26 cellular contexts compared by ENCODE assay signal in genomic region chr2:96810783-96811192, GRCh38. TPM values are rescaled to one million over a fixed set of nuclear protein-coding genes. Genes with fewer than 3 reads are reported as not detected.
A peak's percentile ranks its signal among the peaks of the same experiment; 100 is the strongest.
DNase-seq lines count a peak whose midpoint lies in the region; ATAC-seq, FAIRE-seq and TF ChIP-seq lines count a peak whose summit lies in the region.
"Had no signal": no experiment of that assay in that cellular context is flagged by ENCODE, and none has a peak within 500 bp of the region (broad histone marks: within the 10 kb centered on the region; RNA-seq: fewer than 3 reads in every experiment).

No MANE protein-coding gene starts in this region.

- WGBS in HepG2 (ENCODE audit: low lambda C conversion rate) = 5% methylated on average over 5 of the region's 5 CpGs

- no peak for TF ChIP-seq POLR2A in HepG2 (IDR thresholded peaks at IDR 0.05; ENCODE audit: insufficient read depth in 1 of 2, low read depth in 2 of 2, low read length in 2 of 2)

- in situ Hi-C loops in HepG2 (cut with HindIII; ENCODE audit: extremely low pct_ligation_motif_present, low pct_unique_long_range_greater_than_20kb) = no loop called here

- TF ChIP-seq EP300 in HepG2 (IDR thresholded peaks at IDR 0.05; ENCODE audit: low read depth in 2 of 2, low read length in 2 of 2) = peak in 1 of 2 experiments; percentile 29; a peak in 1 of 4 replicates
- no peak for TF ChIP-seq EP300 in HepG2 (CRISPR knock-in tag; IDR thresholded peaks at IDR 0.05; ENCODE audit: borderline replicate concordance)

- peaks cover 14% of the 10 kb centered on the region for H3K36me3 Mint-ChIP-seq in CD4-positive, CD25-positive, alpha-beta regulatory T cell
- H3K36me3 Mint-ChIP-seq in T-helper 17 cell (ENCODE audit: low read depth) = no peaks in the 10 kb centered on the region
- H3K36me3 Mint-ChIP-seq in MCF 10A (ENCODE audit: insufficient read depth, unreplicated experiment) = peaks cover 5% of the 10 kb centered on the region
- H3K36me3 Mint-ChIP-seq: activated naive CD4-positive, alpha-beta T cell treated with anti-CD3 and anti-CD28 coated beads, Interleukin-2, amount 50 U/mL, for 24 hours had no signal

- peaks cover 23 to 61% (median 36%) of the 10 kb centered on the region in 4 donors for H3K4me1 Mint-ChIP-seq in CD4-positive, CD25-positive, alpha-beta regulatory T cell
- peaks cover 34% of the 10 kb centered on the region for H3K4me1 Mint-ChIP-seq in T-helper 17 cell
- no peaks in the 10 kb centered on the region for H3K4me1 Mint-ChIP-seq in MCF 10A (ENCODE audit: insufficient read depth, unreplicated experiment)

- peak overlapping the region; percentile 35 to 69 (median 51) for H3K27ac Mint-ChIP-seq in CD4-positive, CD25-positive, alpha-beta regulatory T cell
- peak overlapping the region; percentile 37 for H3K27ac Mint-ChIP-seq in T-helper 17 cell
- no peak overlapping the region for H3K27ac Mint-ChIP-seq in MCF 10A (ENCODE audit: low read depth, unreplicated experiment)
- H3K27ac Mint-ChIP-seq: activated naive CD4-positive, alpha-beta T cell treated with anti-CD3 and anti-CD28 coated beads, Interleukin-2, amount 50 U/mL, for 24 hours; activated T-helper 17 cell treated with anti-CD3 and anti-CD28 coated beads, Interleukin-2, amount 50 U/mL, for 72 hours had no signal

- H3K36me3 ChIP-seq in CD4-positive, CD25-positive, alpha-beta regulatory T cell (ENCODE audit: control insufficient read depth, insufficient read depth, low read length) = no peaks in the 10 kb centered on the region
- H3K36me3 ChIP-seq in HepG2 (replicated peaks in 1 of 2; ENCODE audit: control insufficient read depth in 1 of 2, insufficient read depth in 2 of 2, low read length in 2 of 2) = no peaks in the 10 kb centered on the region

- no peak overlapping the region for H3K4me3 Mint-ChIP-seq in CD4-positive, CD25-positive, alpha-beta regulatory T cell
- H3K4me3 Mint-ChIP-seq in T-helper 17 cell (no peak overlapping the region), MCF 10A (ENCODE audit: unreplicated experiment) (no peak overlapping the region)
- H3K4me3 Mint-ChIP-seq: activated CD4-positive, alpha-beta memory T cell treated with anti-CD3 and anti-CD28 coated beads for 36 hours; activated naive CD4-positive, alpha-beta T cell treated with anti-CD3 and anti-CD28 coated beads, Interleukin-2, amount 50 U/mL, for 24 hours; activated T-helper 17 cell treated with anti-CD3 and anti-CD28 coated beads, Interleukin-2, amount 50 U/mL, for 72 hours had no signal

- TF ChIP-seq RAD21 in HepG2 (CRISPR knock-in tag; IDR thresholded peaks at IDR 0.05) = 0 out of 2 replicates have a peak, but pooled peaks have one; percentile 26

- no peak overlapping the region for H2AFZ ChIP-seq in HepG2 (ENCODE audit: low read length)

- no peaks in the 10 kb centered on the region for H4K20me1 ChIP-seq in HepG2 (ENCODE audit: insufficient read depth, low read length)
- H4K20me1 ChIP-seq: BLaER1 had no signal

- H3K9me3 ChIP-seq in CD4-positive, CD25-positive, alpha-beta regulatory T cell (ENCODE audit: control insufficient read depth in 2 of 2, low read length in 2 of 2) = no peaks in the 10 kb centered on the region
- H3K9me3 ChIP-seq in T-helper 17 cell (ENCODE audit: control insufficient read depth, low read length, poor library complexity, severe bottlenecking) (no peaks in the 10 kb centered on the region), HepG2 (ENCODE audit: low read length) (no peaks in the 10 kb centered on the region)
- H3K9me3 ChIP-seq: BLaER1, testis, vagina had no signal

- H3K4me3 ChIP-seq in CD4-positive, CD25-positive, alpha-beta regulatory T cell (ENCODE audit: low read depth, low read length) = no peak overlapping the region
- peak overlapping the region in 1 of 3 experiments; percentile 21; a peak in 3 of 6 replicates for H3K4me3 ChIP-seq in HepG2 (replicated peaks in 1 of 3; ENCODE audit: insufficient read depth in 1 of 3, low read depth in 2 of 3, low read length in 3 of 3)
- H3K4me3 ChIP-seq: BLaER1, K562, smooth muscle cell, testis, vagina had no signal

- no peak overlapping the region for H3K27ac ChIP-seq in CD4-positive, CD25-positive, alpha-beta regulatory T cell (ENCODE audit: insufficient read depth, low read length, poor library complexity, severe bottlenecking)
- peak overlapping the region; percentile 69 for H3K27ac ChIP-seq in HepG2 (ENCODE audit: extremely low read length, insufficient read depth, low read length)
- H3K27ac ChIP-seq: BLaER1, testis, vagina had no signal

- POLR2A ChIA-PET in HepG2 (lab: Yijun Ruan, JAX) (interaction anchor here (1.0 to 2.3 kb wide), 7 partner anchors 8 to 89 kb away, joined by 3 to 17 read pairs (median 5); partner anchors contain the start of genes ANKRD39 and CNNM4), MCF 10A (lab: Yijun Ruan, JAX) (no interaction called here)

- no TSS peak for BruUV-seq in HepG2 (replicated peaks; lab: Mats Ljungman, UMichigan)
- BruUV-seq in MCF 10A (replicated peaks; lab: Mats Ljungman, UMichigan) = no TSS peak

- intact Hi-C loops in HepG2 (cut with micrococcal nuclease; ENCODE audit: unreplicated experiment) = no loop called here
- intact Hi-C loops in MCF 10A (cut with micrococcal nuclease) = no loop called here

- no peaks in the 10 kb centered on the region for H3K9me3 Mint-ChIP-seq in CD4-positive, CD25-positive, alpha-beta regulatory T cell
- no peaks in the 10 kb centered on the region for H3K9me3 Mint-ChIP-seq in MCF 10A (ENCODE audit: unreplicated experiment)
- H3K9me3 Mint-ChIP-seq: activated CD4-positive, alpha-beta memory T cell treated with anti-CD3 and anti-CD28 coated beads for 36 hours; activated naive CD4-positive, alpha-beta T cell treated with anti-CD3 and anti-CD28 coated beads, Interleukin-2, amount 50 U/mL, for 24 hours; activated T-helper 17 cell treated with anti-CD3 and anti-CD28 coated beads, Interleukin-2, amount 50 U/mL, for 72 hours had no signal

- peak overlapping the region; percentile 50 for H3K9ac ChIP-seq in HepG2 (ENCODE audit: insufficient read depth, low read depth, low read length)
- H3K9ac ChIP-seq: BLaER1 had no signal

- peaks cover 7% of the 10 kb centered on the region for H3K79me2 ChIP-seq in HepG2 (ENCODE audit: insufficient read depth, low read length)

- CTCF ChIA-PET in HepG2 (lab: Yijun Ruan, JAX; ENCODE audit: low intra/inter-chr PET ratio, low total read pairs) (no interaction called here), MCF 10A (lab: Yijun Ruan, JAX) (interaction anchor here (3.1 kb wide), 1 partner anchor 10 kb away, joined by 16 read pairs; no protein-coding TSS in a partner anchor)

- peak; percentile 90 for FAIRE-seq in HepG2 (lab: Jason Lieb, UNC)
- FAIRE-seq: endometrium, GM12891, H1 had no signal

- no peaks in the 10 kb centered on the region for H3K27me3 ChIP-seq in CD4-positive, CD25-positive, alpha-beta regulatory T cell (ENCODE audit: control insufficient read depth, insufficient read depth, low read length)
- H3K27me3 ChIP-seq in HepG2 (ENCODE audit: control insufficient read depth in 1 of 2, insufficient read depth in 2 of 2, low read length in 2 of 2) = no peaks in the 10 kb centered on the region; a peak in 1 of 5 replicates
- H3K27me3 ChIP-seq: BLaER1, testis, vagina had no signal

- TF ChIP-seq CTCF in HepG2 (CRISPR knock-in tag; IDR thresholded peaks at IDR 0.05) (peak; percentile 34; the same call in 1 of the 2 replicates), MCF 10A (IDR thresholded peaks at IDR 0.05; ENCODE audit: unreplicated experiment) (no peak)

- H3K4me2 ChIP-seq in HepG2 (ENCODE audit: low read depth, low read length) = peak overlapping the region; percentile 70
- H3K4me2 ChIP-seq: BLaER1, smooth muscle cell had no signal

- DNase-seq in CD4-positive, CD25-positive, alpha-beta regulatory T cell = no peak
- DNase-seq in T-helper 17 cell (no peak), HepG2 (ENCODE audit: low spot score) (peak; percentile 77), MCF 10A (ENCODE audit: unreplicated experiment) (no peak), NCI-H2081 (lab: John Stamatoyannopoulos, UW) (no peak)
- DNase-seq: ACHN; activated CD4-positive, alpha-beta memory T cell treated with anti-CD3 and anti-CD28 coated beads for 36 hours; activated CD4-positive, CD25-positive, alpha-beta regulatory T cell; activated CD8-positive, alpha-beta memory T cell treated with anti-CD3 and anti-CD28 coated beads, Interleukin-2, amount 50 U/mL, for 48 hours; Calu3; DND-41; kidney glomerular epithelial cell; NCI-H1417 treated with DMSO at 0.1 percent for 48 hours; NCI-H446; stimulated activated CD4-positive, alpha-beta T cell treated with anti-CD3 and anti-CD28 coated beads, Interleukin-2, amount 100 ng/mL, for 24 hours; testis had no signal

- H3K4me1 ChIP-seq in CD4-positive, CD25-positive, alpha-beta regulatory T cell (ENCODE audit: control insufficient read depth, insufficient read depth, low read length, poor library complexity, severe bottlenecking) = peaks cover 29% of the 10 kb centered on the region
- H3K4me1 ChIP-seq in HepG2 (ENCODE audit: insufficient read depth, low read length) = peaks cover 79% of the 10 kb centered on the region

- no peak for ATAC-seq in CD4-positive, CD25-positive, alpha-beta regulatory T cell (ENCODE audit: low read depth in 2 of 2)
- no peak for ATAC-seq in T-helper 17 cell
- peak; percentile 93 for ATAC-seq in HepG2
- no peak for ATAC-seq in HG03045 (IDR thresholded peaks at IDR 0.05; ENCODE audit: unreplicated experiment)
- ATAC-seq: activated T-helper 17 cell treated with anti-CD3 and anti-CD28 coated beads, Interleukin-2, amount 50 U/mL, for 72 hours had no signal

- H3K27me3 Mint-ChIP-seq in CD4-positive, CD25-positive, alpha-beta regulatory T cell = no peaks in the 10 kb centered on the region
- H3K27me3 Mint-ChIP-seq in T-helper 17 cell (no peaks in the 10 kb centered on the region), MCF 10A (ENCODE audit: insufficient read depth, unreplicated experiment) (no peaks in the 10 kb centered on the region)
- H3K27me3 Mint-ChIP-seq: activated CD4-positive, alpha-beta memory T cell treated with anti-CD3 and anti-CD28 coated beads for 36 hours; activated naive CD4-positive, alpha-beta T cell treated with anti-CD3 and anti-CD28 coated beads, Interleukin-2, amount 50 U/mL, for 24 hours; activated T-helper 17 cell treated with anti-CD3 and anti-CD28 coated beads, Interleukin-2, amount 50 U/mL, for 72 hours had no signal

RNA-seq across cellular contexts. Expression of gene CNNM3, which starts 5.3 kb away (rescaled TPM):
- total RNA-seq in CD4-positive, CD25-positive, alpha-beta regulatory T cell = 33.1 TPM
- 10 to 100 TPM in 2 of 4 donors, 1 to 10 TPM in 2; 4.9 to 14.0 (median 7.9) TPM for polyA plus RNA-seq in CD4-positive, CD25-positive, alpha-beta regulatory T cell
- 10 to 100 TPM; 30.8 to 39.5 TPM for total RNA-seq in T-helper 17 cell
- total RNA-seq in HepG2 (2016; rRNA removed; fragmentation: Illumina TruSeq; extraction: Trizol) = 8.4 and 21.2 TPM in 2 replicates
- total RNA-seq in HepG2 (2016; cell fraction: cytosol; rRNA removed; fragmentation: Illumina TruSeq; extraction: Trizol; ENCODE audit: low read depth) = 5.5 and 5.9 TPM in 2 replicates
- 6.5 and 21.5 TPM in 2 replicates for total RNA-seq in HepG2 (2016; cell fraction: insoluble cytoplasmic fraction; rRNA removed; fragmentation: Illumina TruSeq; extraction: Trizol)
- 8.5 and 9.2 TPM in 2 replicates for total RNA-seq in HepG2 (2016; cell fraction: membrane; rRNA removed; fragmentation: Illumina TruSeq; extraction: Trizol)
- 22.7 and 27.7 TPM in 2 replicates for total RNA-seq in HepG2 (2016; cell fraction: nucleus; rRNA removed; fragmentation: Illumina TruSeq; extraction: Trizol)
- polyA plus RNA-seq in HepG2 (2011; rRNA removed) = 27.9 and 43.4 TPM in 2 replicates
- polyA plus RNA-seq in HepG2 (2011; cell fraction: cytosol; rRNA removed) = 24.2 and 26.5 TPM in 2 replicates
- polyA plus RNA-seq in HepG2 (2011; cell fraction: nucleus; rRNA removed) = 68.4 and 71.2 TPM in 2 replicates
- 35.8 and 38.5 TPM in 2 replicates for polyA plus RNA-seq in HepG2 (2012)
- 4.3 and 4.5 TPM in 2 replicates for polyA plus RNA-seq in HepG2 (2016; cell fraction: cytosol; fragmentation: Illumina TruSeq; extraction: Trizol; ENCODE audit: low read depth)
- polyA plus RNA-seq in HepG2 (2016; cell fraction: insoluble cytoplasmic fraction; fragmentation: Illumina TruSeq; extraction: Trizol; ENCODE audit: low read depth) = 11.7 and 14.4 TPM in 2 replicates
- polyA plus RNA-seq in HepG2 (2016; cell fraction: membrane; fragmentation: Illumina TruSeq; extraction: Trizol; ENCODE audit: low read depth) = 10.0 and 11.0 TPM in 2 replicates
- 48.6 and 52.0 TPM in 2 replicates for polyA plus RNA-seq in HepG2 (2016; cell fraction: nucleus; fragmentation: Illumina TruSeq; extraction: Trizol; ENCODE audit: insufficient read depth, low read depth)
- polyA minus RNA-seq in HepG2 (2011; rRNA and poly(A)+ RNA removed; ENCODE audit: low replicate concordance) = 49.9 and 152 TPM in 2 replicates
- 50.4 and 69.9 TPM in 2 replicates for polyA minus RNA-seq in HepG2 (2011; cell fraction: cytosol; rRNA and poly(A)+ RNA removed)
- 56.1 and 70.2 TPM in 2 replicates for polyA minus RNA-seq in HepG2 (2011; cell fraction: nucleus; rRNA and poly(A)+ RNA removed)
- 9.1 and 9.9 TPM in 2 replicates for total RNA-seq in MCF 10A (2022)

RNA-seq across cellular contexts. Expression of gene ANKRD23, which starts 33.0 kb away (rescaled TPM):
- 16.4 TPM for total RNA-seq in CD4-positive, CD25-positive, alpha-beta regulatory T cell
- polyA plus RNA-seq in CD4-positive, CD25-positive, alpha-beta regulatory T cell = 1 to 10 TPM in 1 of 4 donors, under 1 TPM in 3; 0.68 to 1.1 (median 0.90) TPM
- total RNA-seq in T-helper 17 cell (10 to 100 TPM in 1 of 2 donors, 1 to 10 TPM in 1; 7.6 to 11.2 TPM), HepG2 (2016; rRNA removed; fragmentation: Illumina TruSeq; extraction: Trizol) (0.35 and 1.5 TPM in 2 replicates), MCF 10A (2022) (3.4 and 7.6 TPM in 2 replicates)
- total RNA-seq in HepG2 (2016; cell fraction: cytosol; rRNA removed; fragmentation: Illumina TruSeq; extraction: Trizol; ENCODE audit: low read depth) = 0.35 and 0.51 TPM in 2 replicates
- 0.61 and 2.2 TPM in 2 replicates for total RNA-seq in HepG2 (2016; cell fraction: insoluble cytoplasmic fraction; rRNA removed; fragmentation: Illumina TruSeq; extraction: Trizol)
- 0.77 and 0.90 TPM in 2 replicates for total RNA-seq in HepG2 (2016; cell fraction: membrane; rRNA removed; fragmentation: Illumina TruSeq; extraction: Trizol)
- total RNA-seq in HepG2 (2016; cell fraction: nucleus; rRNA removed; fragmentation: Illumina TruSeq; extraction: Trizol) = 2.3 and 2.8 TPM in 2 replicates
- 1.6 and 2.7 TPM in 2 replicates for polyA plus RNA-seq in HepG2 (2011; rRNA removed)
- polyA plus RNA-seq in HepG2 (2011; cell fraction: cytosol; rRNA removed) = 0.71 and 0.90 TPM in 2 replicates
- 17.9 and 22.1 TPM in 2 replicates for polyA plus RNA-seq in HepG2 (2011; cell fraction: nucleus; rRNA removed)
- polyA plus RNA-seq in HepG2 (2012) = 0.72 and 2.1 TPM in 2 replicates
- polyA plus RNA-seq in HepG2 (2016; cell fraction: cytosol; fragmentation: Illumina TruSeq; extraction: Trizol; ENCODE audit: low read depth) = 0.47 and 0.50 TPM in 2 replicates
- polyA plus RNA-seq in HepG2 (2016; cell fraction: insoluble cytoplasmic fraction; fragmentation: Illumina TruSeq; extraction: Trizol; ENCODE audit: low read depth) = 0.32 and 0.50 TPM in 2 replicates
- 0.47 and 0.74 TPM in 2 replicates for polyA plus RNA-seq in HepG2 (2016; cell fraction: membrane; fragmentation: Illumina TruSeq; extraction: Trizol; ENCODE audit: low read depth)
- 9.2 and 10.4 TPM in 2 replicates for polyA plus RNA-seq in HepG2 (2016; cell fraction: nucleus; fragmentation: Illumina TruSeq; extraction: Trizol; ENCODE audit: insufficient read depth, low read depth)
- polyA minus RNA-seq in HepG2 (2011; rRNA and poly(A)+ RNA removed; ENCODE audit: low replicate concordance) = 1.6 and 5.1 TPM in 2 replicates
- not detected in 2 replicates for polyA minus RNA-seq in HepG2 (2011; cell fraction: cytosol; rRNA and poly(A)+ RNA removed)
- polyA minus RNA-seq in HepG2 (2011; cell fraction: nucleus; rRNA and poly(A)+ RNA removed) = 3.9 and 4.1 TPM in 2 replicates

RNA-seq across cellular contexts. Expression of gene ANKRD39, which starts 47.0 kb away (rescaled TPM):
- 31.9 TPM for total RNA-seq in CD4-positive, CD25-positive, alpha-beta regulatory T cell
- polyA plus RNA-seq in CD4-positive, CD25-positive, alpha-beta regulatory T cell = 10 to 100 TPM; 30.2 to 44.4 (median 37.6) TPM
- total RNA-seq in T-helper 17 cell = 10 to 100 TPM; 16.8 to 18.6 TPM
- 23.2 and 26.7 TPM in 2 replicates for total RNA-seq in HepG2 (2016; rRNA removed; fragmentation: Illumina TruSeq; extraction: Trizol)
- total RNA-seq in HepG2 (2016; cell fraction: cytosol; rRNA removed; fragmentation: Illumina TruSeq; extraction: Trizol; ENCODE audit: low read depth) = 40.7 and 45.8 TPM in 2 replicates
- 26.3 and 27.1 TPM in 2 replicates for total RNA-seq in HepG2 (2016; cell fraction: insoluble cytoplasmic fraction; rRNA removed; fragmentation: Illumina TruSeq; extraction: Trizol)
- 37.4 and 41.3 TPM in 2 replicates for total RNA-seq in HepG2 (2016; cell fraction: membrane; rRNA removed; fragmentation: Illumina TruSeq; extraction: Trizol)
- 10.3 and 11.7 TPM in 2 replicates for total RNA-seq in HepG2 (2016; cell fraction: nucleus; rRNA removed; fragmentation: Illumina TruSeq; extraction: Trizol)
- 24.8 and 27.8 TPM in 2 replicates for polyA plus RNA-seq in HepG2 (2011; rRNA removed)
- polyA plus RNA-seq in HepG2 (2011; cell fraction: cytosol; rRNA removed) = 18.3 and 31.5 TPM in 2 replicates
- polyA plus RNA-seq in HepG2 (2011; cell fraction: nucleus; rRNA removed) = 24.2 and 29.2 TPM in 2 replicates
- polyA plus RNA-seq in HepG2 (2012) = 14.6 and 20.3 TPM in 2 replicates
- 55.3 and 63.9 TPM in 2 replicates for polyA plus RNA-seq in HepG2 (2016; cell fraction: cytosol; fragmentation: Illumina TruSeq; extraction: Trizol; ENCODE audit: low read depth)
- polyA plus RNA-seq in HepG2 (2016; cell fraction: insoluble cytoplasmic fraction; fragmentation: Illumina TruSeq; extraction: Trizol; ENCODE audit: low read depth) = 33.9 and 35.0 TPM in 2 replicates
- 40.8 and 47.0 TPM in 2 replicates for polyA plus RNA-seq in HepG2 (2016; cell fraction: membrane; fragmentation: Illumina TruSeq; extraction: Trizol; ENCODE audit: low read depth)
- polyA plus RNA-seq in HepG2 (2016; cell fraction: nucleus; fragmentation: Illumina TruSeq; extraction: Trizol; ENCODE audit: insufficient read depth, low read depth) = 23.0 and 24.9 TPM in 2 replicates
- polyA minus RNA-seq in HepG2 (2011; rRNA and poly(A)+ RNA removed; ENCODE audit: low replicate concordance) = 10.9 and 17.9 TPM in 2 replicates
- polyA minus RNA-seq in HepG2 (2011; cell fraction: cytosol; rRNA and poly(A)+ RNA removed) = 4.6 and 5.6 TPM in 2 replicates
- 8.2 and 14.2 TPM in 2 replicates for polyA minus RNA-seq in HepG2 (2011; cell fraction: nucleus; rRNA and poly(A)+ RNA removed)
- 14.0 and 17.6 TPM in 2 replicates for total RNA-seq in MCF 10A (2022)

RNA-seq across cellular contexts. Expression of gene CNNM4, which starts 50.1 kb away (rescaled TPM):
- total RNA-seq in CD4-positive, CD25-positive, alpha-beta regulatory T cell = 11.2 TPM
- 1 to 10 TPM in 3 of 4 donors, under 1 TPM in 1; 0.98 to 3.2 (median 2.6) TPM for polyA plus RNA-seq in CD4-positive, CD25-positive, alpha-beta regulatory T cell
- 1 to 10 TPM; 6.4 to 8.1 TPM for total RNA-seq in T-helper 17 cell
- 3.0 and 5.9 TPM in 2 replicates for total RNA-seq in HepG2 (2016; rRNA removed; fragmentation: Illumina TruSeq; extraction: Trizol)
- 1.1 and 2.4 TPM in 2 replicates for total RNA-seq in HepG2 (2016; cell fraction: cytosol; rRNA removed; fragmentation: Illumina TruSeq; extraction: Trizol; ENCODE audit: low read depth)
- total RNA-seq in HepG2 (2016; cell fraction: insoluble cytoplasmic fraction; rRNA removed; fragmentation: Illumina TruSeq; extraction: Trizol) = 2.3 and 6.5 TPM in 2 replicates
- total RNA-seq in HepG2 (2016; cell fraction: membrane; rRNA removed; fragmentation: Illumina TruSeq; extraction: Trizol) = 2.0 and 2.2 TPM in 2 replicates
- 6.5 and 8.1 TPM in 2 replicates for total RNA-seq in HepG2 (2016; cell fraction: nucleus; rRNA removed; fragmentation: Illumina TruSeq; extraction: Trizol)
- polyA plus RNA-seq in HepG2 (2011; rRNA removed) = 8.4 and 9.8 TPM in 2 replicates
- 8.0 and 8.1 TPM in 2 replicates for polyA plus RNA-seq in HepG2 (2011; cell fraction: cytosol; rRNA removed)
- 9.1 and 9.4 TPM in 2 replicates for polyA plus RNA-seq in HepG2 (2011; cell fraction: nucleus; rRNA removed)
- 7.9 and 10.3 TPM in 2 replicates for polyA plus RNA-seq in HepG2 (2012)
- polyA plus RNA-seq in HepG2 (2016; cell fraction: cytosol; fragmentation: Illumina TruSeq; extraction: Trizol; ENCODE audit: low read depth) = 0.29 and 0.40 TPM in 2 replicates
- 2.5 and 3.5 TPM in 2 replicates for polyA plus RNA-seq in HepG2 (2016; cell fraction: insoluble cytoplasmic fraction; fragmentation: Illumina TruSeq; extraction: Trizol; ENCODE audit: low read depth)
- 0.74 and 1.2 TPM in 2 replicates for polyA plus RNA-seq in HepG2 (2016; cell fraction: membrane; fragmentation: Illumina TruSeq; extraction: Trizol; ENCODE audit: low read depth)
- 11.8 and 13.7 TPM in 2 replicates for polyA plus RNA-seq in HepG2 (2016; cell fraction: nucleus; fragmentation: Illumina TruSeq; extraction: Trizol; ENCODE audit: insufficient read depth, low read depth)
- 13.7 and 29.0 TPM in 2 replicates for polyA minus RNA-seq in HepG2 (2011; rRNA and poly(A)+ RNA removed; ENCODE audit: low replicate concordance)
- polyA minus RNA-seq in HepG2 (2011; cell fraction: cytosol; rRNA and poly(A)+ RNA removed) = 9.9 and 11.2 TPM in 2 replicates
- polyA minus RNA-seq in HepG2 (2011; cell fraction: nucleus; rRNA and poly(A)+ RNA removed) = 5.8 and 8.3 TPM in 2 replicates
- 5.0 and 6.3 TPM in 2 replicates for total RNA-seq in MCF 10A (2022)

RNA-seq across cellular contexts. Expression of gene SEMA4C, which starts 59.1 kb away (rescaled TPM):
- 23.3 TPM for total RNA-seq in CD4-positive, CD25-positive, alpha-beta regulatory T cell
- 1 to 10 TPM; 1.3 to 3.1 (median 2.2) TPM for polyA plus RNA-seq in CD4-positive, CD25-positive, alpha-beta regulatory T cell
- 10 to 100 TPM; 25.5 to 30.9 TPM for total RNA-seq in T-helper 17 cell
- 11.3 and 25.9 TPM in 2 replicates for total RNA-seq in HepG2 (2016; rRNA removed; fragmentation: Illumina TruSeq; extraction: Trizol)
- total RNA-seq in HepG2 (2016; cell fraction: cytosol; rRNA removed; fragmentation: Illumina TruSeq; extraction: Trizol; ENCODE audit: low read depth) = 3.5 and 4.2 TPM in 2 replicates
- 8.4 and 25.7 TPM in 2 replicates for total RNA-seq in HepG2 (2016; cell fraction: insoluble cytoplasmic fraction; rRNA removed; fragmentation: Illumina TruSeq; extraction: Trizol)
- 10.9 and 11.4 TPM in 2 replicates for total RNA-seq in HepG2 (2016; cell fraction: membrane; rRNA removed; fragmentation: Illumina TruSeq; extraction: Trizol)
- 22.1 and 28.3 TPM in 2 replicates for total RNA-seq in HepG2 (2016; cell fraction: nucleus; rRNA removed; fragmentation: Illumina TruSeq; extraction: Trizol)
- 46.6 and 69.2 TPM in 2 replicates for polyA plus RNA-seq in HepG2 (2011; rRNA removed)
- 33.4 and 47.8 TPM in 2 replicates for polyA plus RNA-seq in HepG2 (2011; cell fraction: cytosol; rRNA removed)
- polyA plus RNA-seq in HepG2 (2011; cell fraction: nucleus; rRNA removed) = 135 and 157 TPM in 2 replicates
- 27.3 and 39.4 TPM in 2 replicates for polyA plus RNA-seq in HepG2 (2012)
- 1.0 and 1.2 TPM in 2 replicates for polyA plus RNA-seq in HepG2 (2016; cell fraction: cytosol; fragmentation: Illumina TruSeq; extraction: Trizol; ENCODE audit: low read depth)
- 6.0 and 8.4 TPM in 2 replicates for polyA plus RNA-seq in HepG2 (2016; cell fraction: insoluble cytoplasmic fraction; fragmentation: Illumina TruSeq; extraction: Trizol; ENCODE audit: low read depth)
- polyA plus RNA-seq in HepG2 (2016; cell fraction: membrane; fragmentation: Illumina TruSeq; extraction: Trizol; ENCODE audit: low read depth) = 3.1 and 3.2 TPM in 2 replicates
- 51.6 and 60.2 TPM in 2 replicates for polyA plus RNA-seq in HepG2 (2016; cell fraction: nucleus; fragmentation: Illumina TruSeq; extraction: Trizol; ENCODE audit: insufficient read depth, low read depth)
- 29.1 and 175 TPM in 2 replicates for polyA minus RNA-seq in HepG2 (2011; rRNA and poly(A)+ RNA removed; ENCODE audit: low replicate concordance)
- polyA minus RNA-seq in HepG2 (2011; cell fraction: cytosol; rRNA and poly(A)+ RNA removed) = 41.8 and 45.0 TPM in 2 replicates
- 25.8 and 31.7 TPM in 2 replicates for polyA minus RNA-seq in HepG2 (2011; cell fraction: nucleus; rRNA and poly(A)+ RNA removed)
- total RNA-seq in MCF 10A (2022) = 16.3 and 22.6 TPM in 2 replicates
